In the genomic region with DNA sequence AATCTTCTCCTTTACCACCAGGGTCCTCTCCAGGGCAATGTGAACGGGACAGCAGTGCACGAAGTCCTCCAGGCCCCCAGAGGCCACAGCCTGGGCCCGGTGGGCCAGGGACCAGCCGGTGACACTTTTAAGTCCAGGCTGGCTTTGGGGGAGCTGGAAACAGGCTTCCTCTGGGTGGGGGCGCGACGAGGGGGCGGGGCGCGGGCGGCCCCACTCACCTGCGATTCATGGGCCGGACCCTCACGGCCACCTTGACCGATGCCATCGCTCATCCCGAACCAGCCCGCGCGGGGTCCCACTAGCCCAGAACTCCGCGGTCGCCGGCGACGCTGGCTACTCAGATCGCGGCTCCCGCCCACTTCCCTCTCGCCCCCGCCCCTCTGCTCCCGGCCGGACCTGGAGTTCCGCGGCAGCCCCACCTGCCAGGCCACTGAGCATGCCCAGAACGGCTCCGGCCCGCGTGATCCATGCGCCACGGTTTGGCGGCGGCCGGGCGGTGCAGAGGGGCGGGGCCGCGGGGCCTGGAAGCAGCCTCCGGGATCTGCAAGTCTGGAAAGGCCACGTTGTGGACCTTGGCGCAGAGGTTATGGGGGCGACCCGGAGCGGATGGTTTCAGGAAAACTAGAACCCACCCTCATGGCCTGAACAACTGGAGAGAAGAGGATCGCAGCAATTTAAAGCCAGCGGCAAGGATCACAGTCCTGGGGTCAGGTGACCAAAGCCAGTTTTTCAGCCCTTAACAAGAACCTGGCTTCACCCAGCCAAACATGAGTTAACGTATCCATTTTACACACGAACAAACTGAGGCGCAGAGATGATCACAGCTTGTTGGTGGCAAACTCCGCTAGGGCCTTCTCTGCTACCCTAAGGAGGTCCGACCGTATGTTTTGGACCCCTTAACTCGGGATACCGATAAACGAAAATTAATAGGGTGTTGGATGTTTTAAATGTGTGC, we compare ENCODE assay signal across 8 cellular contexts. TPM values are rescaled to one million over a fixed set of nuclear protein-coding genes. Genes with fewer than 3 reads are reported as not detected.
A peak's percentile ranks its signal among the peaks of the same experiment; 100 is the strongest.
DNase-seq lines count a peak whose midpoint lies in the region; ATAC-seq and TF ChIP-seq lines count a peak whose summit lies in the region.

Gene KIF16B (minus strand): TSS at position 438 of the 955 bp plus-strand sequence. CDS start 173 bp downstream, at position 265.

- TF ChIP-seq CTCF in AG09319 (IDR thresholded peaks at IDR 0.05; ENCODE audit: low read depth, low read length) (no peak), choroid plexus epithelial cell (conservative IDR thresholded peaks at IDR 0.05; ENCODE audit: low read depth, low read length) (peak; percentile 11)

- no peaks in the 10 kb centered on the region for H3K36me3 Mint-ChIP-seq in activated CD4-positive, alpha-beta T cell treated with anti-CD3 and anti-CD28 coated beads for 36 hours (ENCODE audit: low read depth)

- H3K4me1 Mint-ChIP-seq in activated CD4-positive, alpha-beta T cell treated with anti-CD3 and anti-CD28 coated beads for 36 hours: peaks cover 42% of the 10 kb centered on the region

- intact Hi-C loops in activated CD4-positive, alpha-beta T cell treated with anti-CD3 and anti-CD28 coated beads for 36 hours (cut with DNase I, micrococcal nuclease): loop anchor here (1.0 to 10.0 kb wide), 4 partner anchors 157 to 1992 kb away; partner anchors contain the start of genes SNRPB2 (in 2 of the 2), RRBP1 (in 1 of the 2) and SMIM26 (in 1 of the 2)
- intact Hi-C loops in left colon (cut with DNase I, micrococcal nuclease): loop anchor here in 1 of 2 donors (10.0 kb wide), 1 partner anchor 162 kb away; the partner anchor contains the start of gene SNRPB2

- H3K27me3 Mint-ChIP-seq in activated CD4-positive, alpha-beta T cell treated with anti-CD3 and anti-CD28 coated beads for 36 hours: no peaks in the 10 kb centered on the region

- DNase-seq in AG09319 (ENCODE audit: extremely low read depth, low read depth): peak; percentile 69
- DNase-seq in NCI-H446 (lab: John Stamatoyannopoulos, UW): peak; percentile 70 to 93
- peak; percentile 92 for DNase-seq in activated CD4-positive, alpha-beta T cell treated with anti-CD3 and anti-CD28 coated beads for 36 hours
- DNase-seq in choroid plexus epithelial cell (ENCODE audit: low read depth): peak; percentile 89
- DNase-seq in left colon: peak; percentile 91 to 95
- DNase-seq in stimulated activated CD4-positive, alpha-beta T cell treated with anti-CD3 and anti-CD28 coated beads, Interleukin-1b, Interleukin-23, amount 100 ng/mL, for 24 hours (ENCODE audit: low read depth in 4 of 4, low spot score in 1 of 4): peak; percentile 51 to 86 (median 81)

- peak within 1 kb of the TSS; percentile 79 for H3K27ac Mint-ChIP-seq in activated CD4-positive, alpha-beta T cell treated with anti-CD3 and anti-CD28 coated beads for 36 hours

- POLR2A ChIA-PET in activated CD4-positive, alpha-beta T cell treated with anti-CD3 and anti-CD28 coated beads for 36 hours (lab: Charles Lee): no interaction called here

- CTCF ChIA-PET in activated CD4-positive, alpha-beta T cell treated with anti-CD3 and anti-CD28 coated beads for 36 hours (lab: Charles Lee): no interaction called here

- peak within 1 kb of the TSS; percentile 80 for H3K4me3 ChIP-seq in choroid plexus epithelial cell (ENCODE audit: low read depth, low read length)

- H3K9me3 Mint-ChIP-seq in activated CD4-positive, alpha-beta T cell treated with anti-CD3 and anti-CD28 coated beads for 36 hours (ENCODE audit: low read depth): no peaks in the 10 kb centered on the region

- peak within 1 kb of the TSS; percentile 85 for H3K4me3 Mint-ChIP-seq in activated CD4-positive, alpha-beta T cell treated with anti-CD3 and anti-CD28 coated beads for 36 hours

- ATAC-seq in GM19025 (IDR thresholded peaks at IDR 0.05; ENCODE audit: low read depth, unreplicated experiment): peak; percentile 78
- ATAC-seq in HG03196 (IDR thresholded peaks at IDR 0.05; ENCODE audit: unreplicated experiment): peak; percentile 88
- ATAC-seq in activated CD4-positive, alpha-beta T cell treated with anti-CD3 and anti-CD28 coated beads for 36 hours: peak; percentile 87
- ATAC-seq in left colon: peak; percentile 84

RNA-seq across cellular contexts. Expression of gene KIF16B, which starts in this region (rescaled TPM):
- total RNA-seq in activated CD4-positive, alpha-beta T cell treated with anti-CD3 and anti-CD28 coated beads for 36 hours: 1 to 10 TPM; 7.5 to 8.7 TPM
- 10 to 100 TPM; 66.9 to 71.1 TPM for total RNA-seq in left colon

Comparison
In these comparisons a context has a peak if more than half of its experiments do, and no peak if none do; other contexts are left out.
1. Peak in every context shown above with its lines: DNase-seq, ATAC-seq and H3K4me3 ChIP-seq.
2. RNA of gene KIF16B (total RNA-seq): 66.9 to 71.1 TPM in left colon; 7.5 to 8.7 TPM in activated CD4-positive, alpha-beta T cell treated with anti-CD3 and anti-CD28 coated beads for 36 hours; every median in the first group is over 4 times any median in the second.